1 cellular context compared by ENCODE assay signal in genomic region chr10:113739577-113739976, GRCh38.
A peak's percentile ranks its signal among the peaks of the same experiment; 100 is the strongest.
TF ChIP-seq lines count a peak whose summit lies in the region.

No MANE protein-coding gene starts in this region.

TF ChIP-seq in HepG2, 621 proteins besides CTCF, POLR2A, EP300 and RAD21:
- TF ChIP-seq ZNF20 (CRISPR knock-in tag; IDR thresholded peaks at IDR 0.05) = no peak
- no peak for TF ChIP-seq ZNF607 (CRISPR knock-in tag; IDR thresholded peaks at IDR 0.05; ENCODE audit: borderline replicate concordance)
- peak; percentile 22; the same call in 1 of the 2 replicates for TF ChIP-seq USF2 (IDR thresholded peaks at IDR 0.05; ENCODE audit: low read depth, low read length)
- no peak for TF ChIP-seq USF2 (CRISPR knock-in tag; IDR thresholded peaks at IDR 0.05; ENCODE audit: borderline replicate concordance)
- TF ChIP-seq KLF15 (CRISPR knock-in tag; IDR thresholded peaks at IDR 0.05; ENCODE audit: borderline replicate concordance) = no peak
- TF ChIP-seq ZNF614 (CRISPR knock-in tag; IDR thresholded peaks at IDR 0.05; ENCODE audit: borderline replicate concordance) = no peak
- TF ChIP-seq HOXA3 (CRISPR knock-in tag; IDR thresholded peaks at IDR 0.05) = no peak
- no peak for TF ChIP-seq ZNF530 (CRISPR knock-in tag; IDR thresholded peaks at IDR 0.05; ENCODE audit: low read depth)
- TF ChIP-seq ZNF460 (CRISPR knock-in tag; IDR thresholded peaks at IDR 0.05; ENCODE audit: borderline replicate concordance) = no peak
